Comparison of ENCODE assay signal across 8 cellular contexts in the genomic region with DNA sequence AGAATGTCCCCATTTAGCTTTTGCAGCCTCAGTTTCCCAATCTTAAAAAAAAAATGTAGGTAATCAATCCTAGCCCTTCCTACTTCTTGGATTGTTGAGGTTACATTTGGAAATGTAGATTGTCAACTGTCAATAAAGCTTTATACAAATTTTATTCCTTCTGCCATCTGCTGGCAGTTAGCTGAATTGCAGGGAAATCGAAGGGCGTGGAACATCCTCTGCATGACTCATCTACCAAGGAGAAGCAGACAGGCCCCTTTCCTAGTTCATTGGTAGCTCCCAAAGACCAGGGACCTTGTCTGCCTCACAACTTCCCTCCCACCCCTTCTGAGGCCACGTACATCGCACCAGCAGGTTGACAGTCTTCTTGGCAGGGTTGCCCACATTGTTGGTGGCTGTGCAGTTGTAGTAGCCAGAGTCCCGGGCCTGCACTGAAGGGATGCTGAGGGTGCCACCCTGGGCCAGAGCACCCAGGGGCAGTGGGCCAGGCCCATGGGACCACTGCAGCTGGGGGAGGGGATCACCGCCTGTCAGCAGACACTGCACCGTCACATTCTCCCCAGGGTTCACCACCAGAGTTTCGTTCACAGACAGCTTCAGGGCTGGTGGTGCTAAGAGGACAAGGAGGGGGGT. TPM values are rescaled to one million over a fixed set of nuclear protein-coding genes. Genes with fewer than 3 reads are reported as not detected.
A peak's percentile ranks its signal among the peaks of the same experiment; 100 is the strongest.
DNase-seq lines count a peak whose midpoint lies in the region; ATAC-seq and TF ChIP-seq lines count a peak whose summit lies in the region.

No MANE protein-coding gene starts in this region.

- DNase-seq in NCI-H2171 treated with DMSO at 0.1 percent for 48 hours (lab: John Stamatoyannopoulos, UW) (peak; percentile 34), NCI-H2171 (lab: John Stamatoyannopoulos, UW) (no peak), NAMALWA (ENCODE audit: low spot score) (peak; percentile 84), hepatocyte (ENCODE audit: low spot score) (peak; percentile 23), NCI-H1105 (lab: John Stamatoyannopoulos, UW) (no peak), NCI-H774 (lab: John Stamatoyannopoulos, UW) (no peak)
- DNase-seq in activated CD8-positive, alpha-beta memory T cell treated with anti-CD3 and anti-CD28 coated beads, Interleukin-2, amount 10 ng/mL, durations not matched to agents 7 days and 5 days: peak; percentile 65
- peak; percentile 8 for DNase-seq in stimulated activated CD8-positive, alpha-beta memory T cell treated with anti-CD3 and anti-CD28 coated beads, Interleukin-15, amount 100 ng/mL, for 1 hour (ENCODE audit: low read depth)

- no peaks in the 10 kb centered on the region for H3K9me2 ChIP-seq in hepatocyte (replicated peaks; ENCODE audit: insufficient read depth)

- no peak overlapping the region for H3K4me3 ChIP-seq in hepatocyte

- H3K4me1 Mint-ChIP-seq in activated CD8-positive, alpha-beta memory T cell treated with anti-CD3 and anti-CD28 coated beads, Interleukin-2, amount 10 ng/mL, durations not matched to agents 7 days and 5 days: peaks cover 5% of the 10 kb centered on the region

- H3K4me1 ChIP-seq in hepatocyte (ENCODE audit: insufficient read depth): no peaks in the 10 kb centered on the region

- peaks cover 8% of the 10 kb centered on the region for H3K36me3 Mint-ChIP-seq in activated CD8-positive, alpha-beta memory T cell treated with anti-CD3 and anti-CD28 coated beads, Interleukin-2, amount 10 ng/mL, durations not matched to agents 7 days and 5 days

- TF ChIP-seq CTCF in hepatocyte (IDR thresholded peaks at IDR 0.05; ENCODE audit: poor library complexity): peak; percentile 50

- no peak overlapping the region for H3K27ac Mint-ChIP-seq in activated CD8-positive, alpha-beta memory T cell treated with anti-CD3 and anti-CD28 coated beads, Interleukin-2, amount 10 ng/mL, durations not matched to agents 7 days and 5 days

- H3K4me2 ChIP-seq in hepatocyte: no peak overlapping the region

- H4K20me1 ChIP-seq in hepatocyte (ENCODE audit: insufficient read depth, poor library complexity, severe bottlenecking): no peaks in the 10 kb centered on the region

- CTCF ChIA-PET in activated CD8-positive, alpha-beta memory T cell treated with anti-CD3 and anti-CD28 coated beads, Interleukin-2, amount 10 ng/mL, durations not matched to agents 7 days and 5 days (lab: Charles Lee): interaction anchor here (0.7 to 2.1 kb wide), 11 partner anchors 11 to 287 kb away, joined by 3 to 12 read pairs (median 3); no protein-coding TSS in a partner anchor

- H3K4me3 Mint-ChIP-seq in activated CD8-positive, alpha-beta memory T cell treated with anti-CD3 and anti-CD28 coated beads, Interleukin-2, amount 10 ng/mL, durations not matched to agents 7 days and 5 days: no peak overlapping the region

- ATAC-seq in activated CD8-positive, alpha-beta memory T cell treated with anti-CD3 and anti-CD28 coated beads, Interleukin-2, amount 10 ng/mL, durations not matched to agents 7 days and 5 days: peak; percentile 36

- H2AFZ ChIP-seq in hepatocyte: no peak overlapping the region

- H3K27ac ChIP-seq in hepatocyte: no peak overlapping the region

- peaks cover 6% of the 10 kb centered on the region for H3K9me3 Mint-ChIP-seq in activated CD8-positive, alpha-beta memory T cell treated with anti-CD3 and anti-CD28 coated beads, Interleukin-2, amount 10 ng/mL, durations not matched to agents 7 days and 5 days (ENCODE audit: low read depth)

- no peaks in the 10 kb centered on the region for H3K79me2 ChIP-seq in hepatocyte

- peaks cover 31% of the 10 kb centered on the region for H3K27me3 ChIP-seq in hepatocyte

- H3K27me3 Mint-ChIP-seq in activated CD8-positive, alpha-beta memory T cell treated with anti-CD3 and anti-CD28 coated beads, Interleukin-2, amount 10 ng/mL, durations not matched to agents 7 days and 5 days: peaks cover 19% of the 10 kb centered on the region

- 81% methylated on average over 8 of the region's 8 CpGs for WGBS in hepatocyte (ENCODE audit: low lambda C conversion rate, missing lambda C conversion rate)

- no peaks in the 10 kb centered on the region for H3K9me3 ChIP-seq in hepatocyte (ENCODE audit: low read depth)

- no peaks in the 10 kb centered on the region for H3K36me3 ChIP-seq in hepatocyte (replicated peaks; ENCODE audit: insufficient read depth, low read depth)

RNA-seq across cellular contexts. Expression of gene MDGA1, which starts 43.6 kb away (rescaled TPM):
- total RNA-seq in activated CD8-positive, alpha-beta memory T cell treated with anti-CD3 and anti-CD28 coated beads, Interleukin-2, amount 10 ng/mL, durations not matched to agents 7 days and 5 days: 10 to 100 TPM; 15.5 to 26.0 TPM
- 2.8 and 5.8 TPM in 2 replicates for total RNA-seq in hepatocyte
- polyA plus RNA-seq in hepatocyte: 1.4 and 3.8 TPM in 2 replicates

Comparison
In these comparisons a context has a peak if more than half of its experiments do, and no peak if none do; other contexts are left out.
1. DNase-seq: peak in NCI-H2171 treated with DMSO at 0.1 percent for 48 hours (single experiment), NAMALWA (single experiment), activated CD8-positive, alpha-beta memory T cell treated with anti-CD3 and anti-CD28 coated beads, Interleukin-2, amount 10 ng/mL, durations not matched to agents 7 days and 5 days (single experiment), hepatocyte (single experiment) and stimulated activated CD8-positive, alpha-beta memory T cell treated with anti-CD3 and anti-CD28 coated beads, Interleukin-15, amount 100 ng/mL, for 1 hour (single experiment); none in NCI-H2171 (single experiment), NCI-H1105 (single experiment) and NCI-H774 (single experiment).